Comparison of ENCODE assay signal across 30 cellular contexts in genomic region chr12:78245111-78245510, GRCh38.
"Had no signal": no experiment of that assay in that cellular context is flagged by ENCODE, and none has a peak within 500 bp of the region (broad histone marks: within the 10 kb centered on the region; RNA-seq: fewer than 3 reads in every experiment).

No MANE protein-coding gene starts in this region.

- H3K4me1 Mint-ChIP-seq: activated CD4-positive, alpha-beta T cell treated with anti-CD3 and anti-CD28 coated beads, Interleukin-2, amount 10 ng/mL, durations not matched to agents 24 days and 14 days; activated naive CD8-positive, alpha-beta T cell treated with anti-CD3 and anti-CD28 coated beads for 36 hours; activated T-helper 17 cell treated with anti-CD3 and anti-CD28 coated beads, Interleukin-2, amount 50 U/mL, for 72 hours had no signal

- DNase-seq: activated CD4-positive, alpha-beta T cell treated with anti-CD3 and anti-CD28 coated beads, Interleukin-2, amount 10 ng/mL, durations not matched to agents 24 days and 14 days; activated CD4-positive, alpha-beta T cell treated with anti-CD3 and anti-CD28 coated beads, Interleukin-2, amount 50 U/mL, for 4 hours; activated CD8-positive, alpha-beta T cell treated with anti-CD3 and anti-CD28 coated beads for 36 hours; activated effector memory CD4-positive, alpha-beta T cell treated with anti-CD3 and anti-CD28 coated beads, Interleukin-2, amount 50 U/mL, for 16 hours; activated naive CD4-positive, alpha-beta T cell; activated naive CD4-positive, alpha-beta T cell treated with anti-CD3 and anti-CD28 coated beads, Interleukin-2, amount 50 U/mL, for 16 hours; activated naive CD8-positive, alpha-beta T cell treated with anti-CD3 and anti-CD28 coated beads for 36 hours; activated T-cell treated with anti-CD3 and anti-CD28 coated beads, Interleukin-2, amount 50 U/mL, for 1 hour; activated T-cell treated with anti-CD3 and anti-CD28 coated beads, Interleukin-2, amount 50 U/mL, for 72 hours; amniotic stem cell; aorta; brain microvascular endothelial cell; central memory CD4-positive, alpha-beta T cell; NCI-H1436 treated with DMSO at 0.1 percent for 48 hours; NCI-H1694 treated with DMSO at 0.1 percent for 48 hours; NCI-H2029; NCI-H2171 treated with DMSO at 0.1 percent for 48 hours; NCI-H2227 treated with DMSO at 0.1 percent for 48 hours; NCI-H446; NCI-H510A treated with DMSO at 0.1 percent for 48 hours; NCI-H526 treated with DMSO at 0.1 percent for 48 hours; NCI-H774; SHP77 treated with DMSO at 0.1 percent for 48 hours; SW 1271; T-helper 1 cell; T-helper 2 cell; T-helper 9 cell; WERI-Rb-1 had no signal

- H3K9me3 Mint-ChIP-seq: activated CD8-positive, alpha-beta T cell treated with anti-CD3 and anti-CD28 coated beads for 36 hours had no signal

- ATAC-seq: activated CD8-positive, alpha-beta T cell treated with anti-CD3 and anti-CD28 coated beads for 36 hours; activated T-cell treated with anti-CD3 and anti-CD28 coated beads, Interleukin-2, amount 50 U/mL, for 72 hours; activated T-helper 17 cell treated with anti-CD3 and anti-CD28 coated beads, Interleukin-2, amount 50 U/mL, for 72 hours; Panc1 had no signal

- H3K27me3 Mint-ChIP-seq: activated CD4-positive, alpha-beta T cell treated with anti-CD3 and anti-CD28 coated beads, Interleukin-2, amount 10 ng/mL, durations not matched to agents 24 days and 14 days; activated CD8-positive, alpha-beta T cell treated with anti-CD3 and anti-CD28 coated beads for 36 hours; activated naive CD8-positive, alpha-beta T cell treated with anti-CD3 and anti-CD28 coated beads for 36 hours; activated T-helper 17 cell treated with anti-CD3 and anti-CD28 coated beads, Interleukin-2, amount 50 U/mL, for 72 hours had no signal

- H3K4me3 Mint-ChIP-seq: activated CD4-positive, alpha-beta T cell treated with anti-CD3 and anti-CD28 coated beads, Interleukin-2, amount 10 ng/mL, durations not matched to agents 24 days and 14 days; activated CD8-positive, alpha-beta T cell treated with anti-CD3 and anti-CD28 coated beads for 36 hours; activated naive CD8-positive, alpha-beta T cell treated with anti-CD3 and anti-CD28 coated beads for 36 hours; activated T-cell treated with anti-CD3 and anti-CD28 coated beads, Interleukin-2, amount 50 U/mL, for 72 hours; activated T-helper 17 cell treated with anti-CD3 and anti-CD28 coated beads, Interleukin-2, amount 50 U/mL, for 72 hours had no signal

- H3K36me3 Mint-ChIP-seq: activated naive CD8-positive, alpha-beta T cell treated with anti-CD3 and anti-CD28 coated beads for 36 hours had no signal

- H3K27ac ChIP-seq: brain microvascular endothelial cell, WERI-Rb-1 had no signal

- H3K27me3 ChIP-seq: brain microvascular endothelial cell had no signal

- H3K27ac Mint-ChIP-seq: activated CD4-positive, alpha-beta T cell treated with anti-CD3 and anti-CD28 coated beads, Interleukin-2, amount 10 ng/mL, durations not matched to agents 24 days and 14 days; activated CD8-positive, alpha-beta T cell treated with anti-CD3 and anti-CD28 coated beads for 36 hours; activated naive CD8-positive, alpha-beta T cell treated with anti-CD3 and anti-CD28 coated beads for 36 hours; activated T-cell treated with anti-CD3 and anti-CD28 coated beads, Interleukin-2, amount 50 U/mL, for 72 hours; activated T-helper 17 cell treated with anti-CD3 and anti-CD28 coated beads, Interleukin-2, amount 50 U/mL, for 72 hours had no signal

- H3K36me3 ChIP-seq: brain microvascular endothelial cell, WERI-Rb-1 had no signal
